Comparison of ENCODE assay signal across 14 cellular contexts in the genomic region with DNA sequence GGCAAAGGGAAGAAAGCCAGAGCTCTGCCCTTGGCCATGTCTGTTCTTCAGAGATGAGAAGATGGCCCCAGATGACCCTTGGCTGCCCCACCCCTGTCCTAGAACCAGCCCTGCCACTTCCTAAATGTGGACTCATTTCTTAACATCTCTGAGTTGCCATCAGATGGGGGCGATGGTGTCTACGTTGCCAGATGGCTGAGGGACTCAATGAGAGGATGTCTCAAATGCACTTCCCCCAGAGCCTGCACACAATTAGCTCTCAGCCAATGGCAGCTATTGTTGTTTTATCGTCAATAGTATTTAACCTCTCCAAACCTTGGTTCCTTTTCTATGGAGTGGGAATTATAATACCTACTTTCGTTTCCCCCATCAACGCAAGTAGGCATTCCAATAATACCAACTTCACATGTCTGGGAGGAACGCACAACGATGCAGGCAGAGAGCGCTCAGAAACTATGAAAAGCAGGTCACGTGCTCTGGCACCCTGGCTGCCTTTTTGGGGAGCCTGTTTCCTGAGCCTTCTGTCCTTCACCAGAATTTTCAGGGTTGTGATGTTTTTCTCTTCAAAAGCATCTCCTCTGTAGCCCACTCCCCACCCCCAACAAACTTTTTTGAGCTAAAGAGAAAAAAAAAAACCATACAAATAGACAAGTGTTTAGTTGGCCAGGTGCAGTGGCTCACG.
A peak's percentile ranks its signal among the peaks of the same experiment; 100 is the strongest.
DNase-seq lines count a peak whose midpoint lies in the region; ATAC-seq and TF ChIP-seq lines count a peak whose summit lies in the region.
"Had no signal": no experiment of that assay in that cellular context is flagged by ENCODE, and none has a peak within 500 bp of the region (broad histone marks: within the 10 kb centered on the region; RNA-seq: fewer than 3 reads in every experiment).

No MANE protein-coding gene starts in this region.

- no peak for TF ChIP-seq CTCF in stomach (IDR thresholded peaks at IDR 0.05)
- no peak for TF ChIP-seq CTCF in omental fat pad (IDR thresholded peaks at IDR 0.05)

- H3K9me3 ChIP-seq in right cardiac atrium (ENCODE audit: control insufficient read depth, low read length) (no peaks in the 10 kb centered on the region), stomach (no peaks in the 10 kb centered on the region), MG63 (no peaks in the 10 kb centered on the region)

- no peak overlapping the region for H3K4me3 ChIP-seq in right cardiac atrium (ENCODE audit: low read length)
- no peak overlapping the region for H3K4me3 ChIP-seq in stomach
- H3K4me3 ChIP-seq in MG63, result no peak overlapping the region

- no peak for ATAC-seq in right cardiac atrium
- ATAC-seq in omental fat pad (ENCODE audit: low FRiP score), result no peak

- H3K27ac ChIP-seq in right cardiac atrium (ENCODE audit: low read length) (peak overlapping the region; percentile 100), stomach (peak overlapping the region in 3 of 5 donors; percentile 72 to 75 (median 75))

- 80% methylated on average over 10 of the region's 10 CpGs for WGBS in right cardiac atrium
- 87 to 91% (median 88%) methylated on average over 10 of the region's 10 CpGs for WGBS in stomach, 5 donors

- no peak for TF ChIP-seq POLR2A in stomach (IDR thresholded peaks at IDR 0.05)

- H3K36me3 ChIP-seq in stomach (no peaks in the 10 kb centered on the region), MG63 (no peaks in the 10 kb centered on the region)

- peak; percentile 27 for DNase-seq in UCSD-AML1 (lab: John Stamatoyannopoulos, UW; ENCODE audit: unreplicated experiment)
- peak in 1 of 3 donors; percentile 55 for DNase-seq in right cardiac atrium
- no peak for DNase-seq in stomach
- DNase-seq in HuH-7 (ENCODE audit: low spot score), result no peak
- no peak for DNase-seq in MG63
- no peak for DNase-seq in ACHN
- no peak for DNase-seq in omental fat pad (ENCODE audit: low spot score)
- DNase-seq: activated B cell treated with CpG ODN at 0.5 μM for 24 hours; activated T-cell treated with anti-CD3 and anti-CD28 coated beads, Interleukin-2, amount 50 U/mL, for 48 hours; Calu3; NCI-H1092 treated with DMSO at 0.1 percent for 48 hours; NCI-H69; retina had no signal

- in situ Hi-C loops in ACHN (cut with HindIII; ENCODE audit: low pct_ligation_motif_present, low pct_unique_long_range_greater_than_20kb, low sequenced_read_pairs), result no loop called here

- H3K4me1 ChIP-seq in right cardiac atrium (ENCODE audit: control insufficient read depth, insufficient read depth, low read length) (peaks cover 53% of the 10 kb centered on the region), stomach (peaks cover 4 to 60% (median 45%) of the 10 kb centered on the region in 4 donors)

- H3K27me3 ChIP-seq in right cardiac atrium (ENCODE audit: control insufficient read depth, insufficient read depth) (no peaks in the 10 kb centered on the region), stomach (no peaks in the 10 kb centered on the region), MG63 (no peaks in the 10 kb centered on the region)

- intact Hi-C loops in right cardiac atrium (cut with DNase I), result loop anchor here in 1 of 4 donors (10.0 kb wide), 1 partner anchor 60 kb away; no protein-coding TSS in a partner anchor
- intact Hi-C loops in stomach (cut with DNase I; ENCODE audit: low total_unique reads), result no loop called here

- TF ChIP-seq EP300 in Ishikawa (IDR thresholded peaks at IDR 0.05; ENCODE audit: borderline replicate concordance) (no peak), stomach (IDR thresholded peaks at IDR 0.05) (no peak)

- peak; percentile 41; the same call in 1 of the 2 replicates for TF ChIP-seq RAD21 in Ishikawa (IDR thresholded peaks at IDR 0.05; ENCODE audit: low read depth)

TF ChIP-seq in Ishikawa, 13 proteins besides CTCF, POLR2A, EP300 and RAD21:
- TF ChIP-seq FOXM1 (IDR thresholded peaks at IDR 0.05; ENCODE audit: borderline replicate concordance, low read depth), result no peak
- TF ChIP-seq YY1 (IDR thresholded peaks at IDR 0.05; ENCODE audit: low read depth), result no peak
- TF ChIP-seq ZBTB7A (IDR thresholded peaks at IDR 0.05; ENCODE audit: low read depth), result no peak
- TF ChIP-seq, protein P1, sequence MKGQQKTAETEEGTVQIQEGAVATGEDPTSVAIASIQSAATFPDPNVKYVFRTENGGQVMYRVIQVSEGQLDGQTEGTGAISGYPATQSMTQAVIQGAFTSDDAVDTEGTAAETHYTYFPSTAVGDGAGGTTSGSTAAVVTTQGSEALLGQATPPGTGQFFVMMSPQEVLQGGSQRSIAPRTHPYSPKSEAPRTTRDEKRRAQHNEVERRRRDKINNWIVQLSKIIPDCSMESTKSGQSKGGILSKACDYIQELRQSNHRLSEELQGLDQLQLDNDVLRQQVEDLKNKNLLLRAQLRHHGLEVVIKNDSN (IDR thresholded peaks at IDR 0.05), result no peak
- no peak for TF ChIP-seq TCF12 (IDR thresholded peaks at IDR 0.05; ENCODE audit: low read depth)
- TF ChIP-seq NFIC (IDR thresholded peaks at IDR 0.05), result no peak
- no peak for TF ChIP-seq CREB1 (IDR thresholded peaks at IDR 0.05; ENCODE audit: low read depth)
- TF ChIP-seq, protein P2, sequence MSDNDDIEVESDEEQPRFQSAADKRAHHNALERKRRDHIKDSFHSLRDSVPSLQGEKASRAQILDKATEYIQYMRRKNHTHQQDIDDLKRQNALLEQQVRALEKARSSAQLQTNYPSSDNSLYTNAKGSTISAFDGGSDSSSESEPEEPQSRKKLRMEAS (IDR thresholded peaks at IDR 0.05), result no peak
- TF ChIP-seq, protein P3, sequence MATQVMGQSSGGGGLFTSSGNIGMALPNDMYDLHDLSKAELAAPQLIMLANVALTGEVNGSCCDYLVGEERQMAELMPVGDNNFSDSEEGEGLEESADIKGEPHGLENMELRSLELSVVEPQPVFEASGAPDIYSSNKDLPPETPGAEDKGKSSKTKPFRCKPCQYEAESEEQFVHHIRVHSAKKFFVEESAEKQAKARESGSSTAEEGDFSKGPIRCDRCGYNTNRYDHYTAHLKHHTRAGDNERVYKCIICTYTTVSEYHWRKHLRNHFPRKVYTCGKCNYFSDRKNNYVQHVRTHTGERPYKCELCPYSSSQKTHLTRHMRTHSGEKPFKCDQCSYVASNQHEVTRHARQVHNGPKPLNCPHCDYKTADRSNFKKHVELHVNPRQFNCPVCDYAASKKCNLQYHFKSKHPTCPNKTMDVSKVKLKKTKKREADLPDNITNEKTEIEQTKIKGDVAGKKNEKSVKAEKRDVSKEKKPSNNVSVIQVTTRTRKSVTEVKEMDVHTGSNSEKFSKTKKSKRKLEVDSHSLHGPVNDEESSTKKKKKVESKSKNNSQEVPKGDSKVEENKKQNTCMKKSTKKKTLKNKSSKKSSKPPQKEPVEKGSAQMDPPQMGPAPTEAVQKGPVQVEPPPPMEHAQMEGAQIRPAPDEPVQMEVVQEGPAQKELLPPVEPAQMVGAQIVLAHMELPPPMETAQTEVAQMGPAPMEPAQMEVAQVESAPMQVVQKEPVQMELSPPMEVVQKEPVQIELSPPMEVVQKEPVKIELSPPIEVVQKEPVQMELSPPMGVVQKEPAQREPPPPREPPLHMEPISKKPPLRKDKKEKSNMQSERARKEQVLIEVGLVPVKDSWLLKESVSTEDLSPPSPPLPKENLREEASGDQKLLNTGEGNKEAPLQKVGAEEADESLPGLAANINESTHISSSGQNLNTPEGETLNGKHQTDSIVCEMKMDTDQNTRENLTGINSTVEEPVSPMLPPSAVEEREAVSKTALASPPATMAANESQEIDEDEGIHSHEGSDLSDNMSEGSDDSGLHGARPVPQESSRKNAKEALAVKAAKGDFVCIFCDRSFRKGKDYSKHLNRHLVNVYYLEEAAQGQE (IDR thresholded peaks at IDR 0.05; ENCODE audit: low read depth), result no peak
- TF ChIP-seq EGR1 (IDR thresholded peaks at IDR 0.05), result no peak
- no peak for TF ChIP-seq CEBPB (IDR thresholded peaks at IDR 0.05)
- TF ChIP-seq TAF1 (IDR thresholded peaks at IDR 0.05; ENCODE audit: low read depth), result no peak
- TF ChIP-seq TEAD4 (IDR thresholded peaks at IDR 0.05), result no peak
